ENCODE assay signal across 22 cellular contexts in the genomic region with DNA sequence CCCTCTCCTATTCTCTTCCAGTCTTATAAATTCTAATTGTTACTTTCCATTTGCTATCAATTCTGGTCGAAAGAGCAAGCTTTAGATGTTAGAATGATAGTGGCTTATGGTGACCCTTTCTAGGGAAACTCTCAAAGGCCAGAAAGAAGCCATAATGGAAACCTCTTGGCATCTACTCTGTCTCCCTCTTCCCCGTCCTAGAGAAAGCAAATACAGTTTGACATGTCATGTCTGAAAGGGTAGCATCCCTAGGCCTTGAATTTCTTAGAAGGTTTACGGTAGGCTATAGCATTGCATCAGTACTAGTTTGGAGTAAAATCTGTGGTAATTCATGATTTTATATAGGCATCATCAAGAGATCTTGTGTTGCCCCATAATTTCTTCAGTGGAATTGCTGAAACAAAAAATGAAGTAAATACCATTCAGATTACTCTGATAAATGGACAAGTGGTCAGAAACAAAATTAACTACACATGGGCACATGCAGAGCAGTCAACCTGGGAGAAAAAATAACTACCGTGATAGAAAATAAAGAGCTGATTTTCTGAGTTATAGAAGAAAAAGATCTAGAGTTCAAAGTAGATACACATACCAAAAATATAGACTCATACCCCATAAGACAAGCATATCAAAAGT.
"Had no signal": no experiment of that assay in that cellular context is flagged by ENCODE, and none has a peak within 500 bp of the region (broad histone marks: within the 10 kb centered on the region; RNA-seq: fewer than 3 reads in every experiment).

No MANE protein-coding gene starts in this region.

- H3K36me3 ChIP-seq: gastroesophageal sphincter, ovary, right lobe of liver, thoracic aorta, upper lobe of right lung had no signal

- DNase-seq: activated CD4-positive, alpha-beta memory T cell treated with anti-CD3 and anti-CD28 coated beads for 36 hours; activated CD4-positive, alpha-beta T cell treated with anti-CD3 and anti-CD28 coated beads for 36 hours; activated gamma-delta T cell treated with Interleukin-2 at 50 U/mL for 16 hours; activated T-cell treated with anti-CD3 and anti-CD28 coated beads for 4 hours; body of pancreas; caudate nucleus; mucosa of descending colon; naive B cell; ovary; right lobe of liver; small intestine; stimulated activated CD4-positive, alpha-beta T cell treated with anti-CD3 and anti-CD28 coated beads, Interleukin-4, amount 100 ng/mL, for 1 hour; stimulated activated naive CD8-positive, alpha-beta T cell treated with anti-CD3 and anti-CD28 coated beads, Interleukin-15, amount 100 ng/mL, for 72 hours; upper lobe of right lung had no signal

- H3K9me3 ChIP-seq: body of pancreas, gastroesophageal sphincter, mucosa of descending colon, ovary, right lobe of liver, thoracic aorta, upper lobe of right lung had no signal

- H3K9me3 Mint-ChIP-seq: activated CD4-positive, alpha-beta memory T cell treated with anti-CD3 and anti-CD28 coated beads for 36 hours; activated T-helper 1 cell treated with anti-CD3 and anti-CD28 coated beads, Interleukin-12 subunit alpha, Interleukin-12 subunit beta, Interleukin-2, Interleukin-4 antibody, amounts not matched to agents 30 ng/mL and 10 ng/mL and 1 ng/mL, durations not matched to agents 14 hours and 24 hours and 36 hours; memory B cell; stimulated activated naive CD8-positive, alpha-beta T cell treated with anti-CD3 and anti-CD28 coated beads, Interleukin-15, amount 100 ng/mL, for 72 hours; T-helper 2 cell treated with Interferon-gamma antibody and Interleukin-4, amounts not matched to agents 5 μg/mL and 100 μg/mL, for 36 hours had no signal

- H3K27ac ChIP-seq: body of pancreas, gastroesophageal sphincter, ovary, right lobe of liver, thoracic aorta, upper lobe of right lung had no signal

- H3K27me3 ChIP-seq: body of pancreas, gastroesophageal sphincter, ovary, right lobe of liver had no signal

- ATAC-seq: activated CD4-positive, alpha-beta T cell treated with anti-CD3 and anti-CD28 coated beads for 36 hours; activated naive CD4-positive, alpha-beta T cell treated with anti-CD3 and anti-CD28 coated beads, Interleukin-2, amount 50 U/mL, for 72 hours; body of pancreas; gastroesophageal sphincter; mucosa of descending colon; right lobe of liver; stimulated activated naive CD8-positive, alpha-beta T cell treated with anti-CD3 and anti-CD28 coated beads, Interleukin-15, amount 100 ng/mL, for 72 hours; upper lobe of right lung had no signal

- FAIRE-seq: colon, small intestine, TTC549 had no signal

- H3K27ac Mint-ChIP-seq: activated CD4-positive, alpha-beta memory T cell treated with anti-CD3 and anti-CD28 coated beads for 36 hours; activated CD4-positive, alpha-beta T cell treated with anti-CD3 and anti-CD28 coated beads for 36 hours; activated naive CD4-positive, alpha-beta T cell treated with anti-CD3 and anti-CD28 coated beads, Interleukin-2, amount 50 U/mL, for 72 hours; activated T-helper 1 cell treated with anti-CD3 and anti-CD28 coated beads, Interleukin-12 subunit alpha, Interleukin-12 subunit beta, Interleukin-2, Interleukin-4 antibody, amounts not matched to agents 30 ng/mL and 10 ng/mL and 1 ng/mL, durations not matched to agents 14 hours and 24 hours and 36 hours; memory B cell; naive B cell; stimulated activated naive CD8-positive, alpha-beta T cell treated with anti-CD3 and anti-CD28 coated beads, Interleukin-15, amount 100 ng/mL, for 72 hours; T-helper 2 cell treated with Interferon-gamma antibody and Interleukin-4, amounts not matched to agents 5 μg/mL and 100 μg/mL, for 36 hours had no signal

- H3K36me3 Mint-ChIP-seq: activated CD4-positive, alpha-beta memory T cell treated with anti-CD3 and anti-CD28 coated beads for 36 hours; activated naive CD4-positive, alpha-beta T cell treated with anti-CD3 and anti-CD28 coated beads, Interleukin-2, amount 50 U/mL, for 72 hours; memory B cell had no signal

- H3K4me3 ChIP-seq: body of pancreas, gastroesophageal sphincter, mucosa of descending colon, ovary, right lobe of liver, thoracic aorta, upper lobe of right lung had no signal

- H3K4me3 Mint-ChIP-seq: activated CD4-positive, alpha-beta memory T cell treated with anti-CD3 and anti-CD28 coated beads for 36 hours; activated CD4-positive, alpha-beta T cell treated with anti-CD3 and anti-CD28 coated beads for 36 hours; activated T-helper 1 cell treated with anti-CD3 and anti-CD28 coated beads, Interleukin-12 subunit alpha, Interleukin-12 subunit beta, Interleukin-2, Interleukin-4 antibody, amounts not matched to agents 30 ng/mL and 10 ng/mL and 1 ng/mL, durations not matched to agents 14 hours and 24 hours and 36 hours; memory B cell; naive B cell; stimulated activated naive CD8-positive, alpha-beta T cell treated with anti-CD3 and anti-CD28 coated beads, Interleukin-15, amount 100 ng/mL, for 72 hours; T-helper 2 cell treated with Interferon-gamma antibody and Interleukin-4, amounts not matched to agents 5 μg/mL and 100 μg/mL, for 36 hours had no signal
